1 cellular context compared by ENCODE assay signal in genomic region chr5:73437126-73438047, GRCh38.
TF ChIP-seq lines count a peak whose summit lies in the region.

No MANE protein-coding gene starts in this region.

TF ChIP-seq in HepG2, 621 proteins besides CTCF, POLR2A, EP300 and RAD21 (continued from another document and continues in another):
- TF ChIP-seq THAP8 (CRISPR knock-in tag; IDR thresholded peaks at IDR 0.05; ENCODE audit: borderline replicate concordance), result no peak; the same call in 1 of the 2 replicates
- TF ChIP-seq BCLAF1 (IDR thresholded peaks at IDR 0.05), result no peak
- no peak for TF ChIP-seq NCOR1 (IDR thresholded peaks at IDR 0.05; ENCODE audit: borderline replicate concordance, low read length)
- no peak for TF ChIP-seq JUND (CRISPR knock-in tag; IDR thresholded peaks at IDR 0.05)
- TF ChIP-seq ZNF235 (CRISPR knock-in tag; IDR thresholded peaks at IDR 0.05; ENCODE audit: borderline replicate concordance), result 0 out of 2 replicates have a peak, but pooled peaks have one; percentile 42
- TF ChIP-seq ETV5 (CRISPR knock-in tag; IDR thresholded peaks at IDR 0.05; ENCODE audit: borderline replicate concordance), result no peak
- TF ChIP-seq MYC (CRISPR knock-in tag; IDR thresholded peaks at IDR 0.05; ENCODE audit: borderline replicate concordance), result 0 out of 2 replicates have a peak, but pooled peaks have one; percentile 4
- no peak for TF ChIP-seq ZFP36L2 (CRISPR knock-in tag; IDR thresholded peaks at IDR 0.05)
- no peak for TF ChIP-seq KDM4B (CRISPR knock-in tag; IDR thresholded peaks at IDR 0.05)
- TF ChIP-seq ERF (CRISPR knock-in tag; IDR thresholded peaks at IDR 0.05), result no peak
- no peak for TF ChIP-seq ZNF549 (CRISPR knock-in tag; IDR thresholded peaks at IDR 0.05)
- TF ChIP-seq MIER2 (CRISPR knock-in tag; IDR thresholded peaks at IDR 0.05), result no peak
- TF ChIP-seq MAX (IDR thresholded peaks at IDR 0.05), result no peak
- no peak for TF ChIP-seq SOX6 (IDR thresholded peaks at IDR 0.05)
- no peak for TF ChIP-seq SOX6 (CRISPR knock-in tag; IDR thresholded peaks at IDR 0.05)
- TF ChIP-seq IKZF5 (CRISPR knock-in tag; IDR thresholded peaks at IDR 0.05), result peak; percentile 14; the same call in 1 of the 2 replicates
- TF ChIP-seq ZEB1 (IDR thresholded peaks at IDR 0.05; ENCODE audit: insufficient replicate concordance, low read depth), result peak; percentile 32
- TF ChIP-seq, protein P1, sequence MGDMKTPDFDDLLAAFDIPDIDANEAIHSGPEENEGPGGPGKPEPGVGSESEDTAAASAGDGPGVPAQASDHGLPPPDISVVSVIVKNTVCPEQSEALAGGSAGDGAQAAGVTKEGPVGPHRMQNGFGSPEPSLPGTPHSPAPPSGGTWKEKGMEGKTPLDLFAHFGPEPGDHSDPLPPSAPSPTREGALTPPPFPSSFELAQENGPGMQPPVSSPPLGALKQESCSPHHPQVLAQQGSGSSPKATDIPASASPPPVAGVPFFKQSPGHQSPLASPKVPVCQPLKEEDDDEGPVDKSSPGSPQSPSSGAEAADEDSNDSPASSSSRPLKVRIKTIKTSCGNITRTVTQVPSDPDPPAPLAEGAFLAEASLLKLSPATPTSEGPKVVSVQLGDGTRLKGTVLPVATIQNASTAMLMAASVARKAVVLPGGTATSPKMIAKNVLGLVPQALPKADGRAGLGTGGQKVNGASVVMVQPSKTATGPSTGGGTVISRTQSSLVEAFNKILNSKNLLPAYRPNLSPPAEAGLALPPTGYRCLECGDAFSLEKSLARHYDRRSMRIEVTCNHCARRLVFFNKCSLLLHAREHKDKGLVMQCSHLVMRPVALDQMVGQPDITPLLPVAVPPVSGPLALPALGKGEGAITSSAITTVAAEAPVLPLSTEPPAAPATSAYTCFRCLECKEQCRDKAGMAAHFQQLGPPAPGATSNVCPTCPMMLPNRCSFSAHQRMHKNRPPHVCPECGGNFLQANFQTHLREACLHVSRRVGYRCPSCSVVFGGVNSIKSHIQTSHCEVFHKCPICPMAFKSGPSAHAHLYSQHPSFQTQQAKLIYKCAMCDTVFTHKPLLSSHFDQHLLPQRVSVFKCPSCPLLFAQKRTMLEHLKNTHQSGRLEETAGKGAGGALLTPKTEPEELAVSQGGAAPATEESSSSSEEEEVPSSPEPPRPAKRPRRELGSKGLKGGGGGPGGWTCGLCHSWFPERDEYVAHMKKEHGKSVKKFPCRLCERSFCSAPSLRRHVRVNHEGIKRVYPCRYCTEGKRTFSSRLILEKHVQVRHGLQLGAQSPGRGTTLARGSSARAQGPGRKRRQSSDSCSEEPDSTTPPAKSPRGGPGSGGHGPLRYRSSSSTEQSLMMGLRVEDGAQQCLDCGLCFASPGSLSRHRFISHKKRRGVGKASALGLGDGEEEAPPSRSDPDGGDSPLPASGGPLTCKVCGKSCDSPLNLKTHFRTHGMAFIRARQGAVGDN (CRISPR knock-in tag; IDR thresholded peaks at IDR 0.05), result peak; percentile 84
- no peak for TF ChIP-seq ZNF331 (CRISPR knock-in tag; IDR thresholded peaks at IDR 0.05)
- TF ChIP-seq SALL1 (CRISPR knock-in tag; IDR thresholded peaks at IDR 0.05), result 0 out of 2 replicates have a peak, but pooled peaks have one; percentile 10
- no peak for TF ChIP-seq ZNF740 (CRISPR knock-in tag; IDR thresholded peaks at IDR 0.05)
- TF ChIP-seq, protein P2, sequence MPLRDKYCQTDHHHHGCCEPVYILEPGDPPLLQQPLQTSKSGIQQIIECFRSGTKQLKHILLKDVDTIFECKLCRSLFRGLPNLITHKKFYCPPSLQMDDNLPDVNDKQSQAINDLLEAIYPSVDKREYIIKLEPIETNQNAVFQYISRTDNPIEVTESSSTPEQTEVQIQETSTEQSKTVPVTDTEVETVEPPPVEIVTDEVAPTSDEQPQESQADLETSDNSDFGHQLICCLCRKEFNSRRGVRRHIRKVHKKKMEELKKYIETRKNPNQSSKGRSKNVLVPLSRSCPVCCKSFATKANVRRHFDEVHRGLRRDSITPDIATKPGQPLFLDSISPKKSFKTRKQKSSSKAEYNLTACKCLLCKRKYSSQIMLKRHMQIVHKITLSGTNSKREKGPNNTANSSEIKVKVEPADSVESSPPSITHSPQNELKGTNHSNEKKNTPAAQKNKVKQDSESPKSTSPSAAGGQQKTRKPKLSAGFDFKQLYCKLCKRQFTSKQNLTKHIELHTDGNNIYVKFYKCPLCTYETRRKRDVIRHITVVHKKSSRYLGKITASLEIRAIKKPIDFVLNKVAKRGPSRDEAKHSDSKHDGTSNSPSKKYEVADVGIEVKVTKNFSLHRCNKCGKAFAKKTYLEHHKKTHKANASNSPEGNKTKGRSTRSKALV (CRISPR knock-in tag; IDR thresholded peaks at IDR 0.05), result peak; percentile 50
- no peak for TF ChIP-seq ZBTB21 (CRISPR knock-in tag; IDR thresholded peaks at IDR 0.05)
- TF ChIP-seq NR2C2 (CRISPR knock-in tag; IDR thresholded peaks at IDR 0.05; ENCODE audit: borderline replicate concordance), result 0 out of 2 replicates have a peak, but pooled peaks have one; percentile 1
- no peak for TF ChIP-seq ZNF616 (CRISPR knock-in tag; IDR thresholded peaks at IDR 0.05; ENCODE audit: low read depth)
- TF ChIP-seq, protein P3, sequence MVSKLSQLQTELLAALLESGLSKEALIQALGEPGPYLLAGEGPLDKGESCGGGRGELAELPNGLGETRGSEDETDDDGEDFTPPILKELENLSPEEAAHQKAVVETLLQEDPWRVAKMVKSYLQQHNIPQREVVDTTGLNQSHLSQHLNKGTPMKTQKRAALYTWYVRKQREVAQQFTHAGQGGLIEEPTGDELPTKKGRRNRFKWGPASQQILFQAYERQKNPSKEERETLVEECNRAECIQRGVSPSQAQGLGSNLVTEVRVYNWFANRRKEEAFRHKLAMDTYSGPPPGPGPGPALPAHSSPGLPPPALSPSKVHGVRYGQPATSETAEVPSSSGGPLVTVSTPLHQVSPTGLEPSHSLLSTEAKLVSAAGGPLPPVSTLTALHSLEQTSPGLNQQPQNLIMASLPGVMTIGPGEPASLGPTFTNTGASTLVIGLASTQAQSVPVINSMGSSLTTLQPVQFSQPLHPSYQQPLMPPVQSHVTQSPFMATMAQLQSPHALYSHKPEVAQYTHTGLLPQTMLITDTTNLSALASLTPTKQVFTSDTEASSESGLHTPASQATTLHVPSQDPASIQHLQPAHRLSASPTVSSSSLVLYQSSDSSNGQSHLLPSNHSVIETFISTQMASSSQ (IDR thresholded peaks at IDR 0.05; ENCODE audit: low read depth), result no peak
- TF ChIP-seq, protein P3 (CRISPR knock-in tag; IDR thresholded peaks at IDR 0.05; ENCODE audit: borderline replicate concordance), result no peak
- TF ChIP-seq CENPT (CRISPR knock-in tag; IDR thresholded peaks at IDR 0.05; ENCODE audit: low read depth), result no peak
- TF ChIP-seq, protein P4, sequence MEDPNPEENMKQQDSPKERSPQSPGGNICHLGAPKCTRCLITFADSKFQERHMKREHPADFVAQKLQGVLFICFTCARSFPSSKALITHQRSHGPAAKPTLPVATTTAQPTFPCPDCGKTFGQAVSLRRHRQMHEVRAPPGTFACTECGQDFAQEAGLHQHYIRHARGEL (CRISPR knock-in tag; IDR thresholded peaks at IDR 0.05), result no peak
- TF ChIP-seq, protein P5, sequence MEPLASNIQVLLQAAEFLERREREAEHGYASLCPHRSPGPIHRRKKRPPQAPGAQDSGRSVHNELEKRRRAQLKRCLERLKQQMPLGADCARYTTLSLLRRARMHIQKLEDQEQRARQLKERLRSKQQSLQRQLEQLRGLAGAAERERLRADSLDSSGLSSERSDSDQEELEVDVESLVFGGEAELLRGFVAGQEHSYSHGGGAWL (CRISPR knock-in tag; IDR thresholded peaks at IDR 0.05), result no peak
- TF ChIP-seq, protein P6, sequence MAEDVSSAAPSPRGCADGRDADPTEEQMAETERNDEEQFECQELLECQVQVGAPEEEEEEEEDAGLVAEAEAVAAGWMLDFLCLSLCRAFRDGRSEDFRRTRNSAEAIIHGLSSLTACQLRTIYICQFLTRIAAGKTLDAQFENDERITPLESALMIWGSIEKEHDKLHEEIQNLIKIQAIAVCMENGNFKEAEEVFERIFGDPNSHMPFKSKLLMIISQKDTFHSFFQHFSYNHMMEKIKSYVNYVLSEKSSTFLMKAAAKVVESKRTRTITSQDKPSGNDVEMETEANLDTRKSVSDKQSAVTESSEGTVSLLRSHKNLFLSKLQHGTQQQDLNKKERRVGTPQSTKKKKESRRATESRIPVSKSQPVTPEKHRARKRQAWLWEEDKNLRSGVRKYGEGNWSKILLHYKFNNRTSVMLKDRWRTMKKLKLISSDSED (CRISPR knock-in tag; IDR thresholded peaks at IDR 0.05), result no peak
- TF ChIP-seq, protein P7, sequence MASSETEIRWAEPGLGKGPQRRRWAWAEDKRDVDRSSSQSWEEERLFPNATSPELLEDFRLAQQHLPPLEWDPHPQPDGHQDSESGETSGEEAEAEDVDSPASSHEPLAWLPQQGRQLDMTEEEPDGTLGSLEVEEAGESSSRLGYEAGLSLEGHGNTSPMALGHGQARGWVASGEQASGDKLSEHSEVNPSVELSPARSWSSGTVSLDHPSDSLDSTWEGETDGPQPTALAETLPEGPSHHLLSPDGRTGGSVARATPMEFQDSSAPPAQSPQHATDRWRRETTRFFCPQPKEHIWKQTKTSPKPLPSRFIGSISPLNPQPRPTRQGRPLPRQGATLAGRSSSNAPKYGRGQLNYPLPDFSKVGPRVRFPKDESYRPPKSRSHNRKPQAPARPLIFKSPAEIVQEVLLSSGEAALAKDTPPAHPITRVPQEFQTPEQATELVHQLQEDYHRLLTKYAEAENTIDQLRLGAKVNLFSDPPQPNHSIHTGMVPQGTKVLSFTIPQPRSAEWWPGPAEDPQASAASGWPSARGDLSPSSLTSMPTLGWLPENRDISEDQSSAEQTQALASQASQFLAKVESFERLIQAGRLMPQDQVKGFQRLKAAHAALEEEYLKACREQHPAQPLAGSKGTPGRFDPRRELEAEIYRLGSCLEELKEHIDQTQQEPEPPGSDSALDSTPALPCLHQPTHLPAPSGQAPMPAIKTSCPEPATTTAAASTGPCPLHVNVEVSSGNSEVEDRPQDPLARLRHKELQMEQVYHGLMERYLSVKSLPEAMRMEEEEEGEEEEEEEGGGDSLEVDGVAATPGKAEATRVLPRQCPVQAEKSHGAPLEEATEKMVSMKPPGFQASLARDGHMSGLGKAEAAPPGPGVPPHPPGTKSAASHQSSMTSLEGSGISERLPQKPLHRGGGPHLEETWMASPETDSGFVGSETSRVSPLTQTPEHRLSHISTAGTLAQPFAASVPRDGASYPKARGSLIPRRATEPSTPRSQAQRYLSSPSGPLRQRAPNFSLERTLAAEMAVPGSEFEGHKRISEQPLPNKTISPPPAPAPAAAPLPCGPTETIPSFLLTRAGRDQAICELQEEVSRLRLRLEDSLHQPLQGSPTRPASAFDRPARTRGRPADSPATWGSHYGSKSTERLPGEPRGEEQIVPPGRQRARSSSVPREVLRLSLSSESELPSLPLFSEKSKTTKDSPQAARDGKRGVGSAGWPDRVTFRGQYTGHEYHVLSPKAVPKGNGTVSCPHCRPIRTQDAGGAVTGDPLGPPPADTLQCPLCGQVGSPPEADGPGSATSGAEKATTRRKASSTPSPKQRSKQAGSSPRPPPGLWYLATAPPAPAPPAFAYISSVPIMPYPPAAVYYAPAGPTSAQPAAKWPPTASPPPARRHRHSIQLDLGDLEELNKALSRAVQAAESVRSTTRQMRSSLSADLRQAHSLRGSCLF (CRISPR knock-in tag; IDR thresholded peaks at IDR 0.05; ENCODE audit: borderline replicate concordance), result 0 out of 2 replicates have a peak, but pooled peaks have one; percentile 36
- no peak for TF ChIP-seq TOE1 (CRISPR knock-in tag; IDR thresholded peaks at IDR 0.05)
- no peak for TF ChIP-seq RCOR2 (CRISPR knock-in tag; IDR thresholded peaks at IDR 0.05)
- peak; percentile 65; the same call in 1 of the 2 replicates for TF ChIP-seq KDM5B (CRISPR knock-in tag; IDR thresholded peaks at IDR 0.05; ENCODE audit: borderline replicate concordance)
